ENCODE assay signal across 9 cellular contexts in genomic region chr1:2275796-2276536, GRCh38. TPM values are rescaled to one million over a fixed set of nuclear protein-coding genes. Genes with fewer than 3 reads are reported as not detected.
A peak's percentile ranks its signal among the peaks of the same experiment; 100 is the strongest.
DNase-seq lines count a peak whose midpoint lies in the region; ATAC-seq and TF ChIP-seq lines count a peak whose summit lies in the region.
"Had no signal": no experiment of that assay in that cellular context is flagged by ENCODE, and none has a peak within 500 bp of the region (broad histone marks: within the 10 kb centered on the region; RNA-seq: fewer than 3 reads in every experiment).

No MANE protein-coding gene starts in this region.

- TF ChIP-seq POLR2A in esophagus squamous epithelium (IDR thresholded peaks at IDR 0.05) = no peak

- peaks cover 94% of the 10 kb centered on the region for H3K79me2 ChIP-seq in osteoblast (ENCODE audit: insufficient read depth, low read length)

- peak overlapping the region; percentile 30 to 74 (median 52) for H3K27ac ChIP-seq in esophagus squamous epithelium
- H3K27ac ChIP-seq in osteoblast (ENCODE audit: low read depth, low read length) = peak overlapping the region; percentile 61

- peaks cover 82% of the 10 kb centered on the region for H4K20me1 ChIP-seq in osteoblast (ENCODE audit: insufficient read depth, low read length)

- no peak overlapping the region for H3K4me3 ChIP-seq in esophagus squamous epithelium
- no peak overlapping the region for H3K4me3 ChIP-seq in osteoblast (ENCODE audit: insufficient read depth, low read length)

- DNase-seq in DMS153 (lab: John Stamatoyannopoulos, UW) (peak; percentile 79), NCI-H128 (lab: John Stamatoyannopoulos, UW; ENCODE audit: unreplicated experiment) (peak; percentile 34), esophagus squamous epithelium (lab: John Stamatoyannopoulos, UW) (no peak), osteoblast (ENCODE audit: insufficient read length, low spot score, missing footprints) (peak; percentile 87), EL (no peak), posterior cingulate gyrus (no peak), D341Med (ENCODE audit: low spot score) (no peak)
- DNase-seq: activated naive CD4-positive, alpha-beta T cell treated with anti-CD3 and anti-CD28 coated beads, Interleukin-2, amount 50 U/mL, for 16 hours had no signal

- H3K4me2 ChIP-seq in osteoblast (ENCODE audit: insufficient read depth, low read length) = no peak overlapping the region

- H3K36me3 ChIP-seq in esophagus squamous epithelium = peaks cover 0 to 8% (median 0%) of the 10 kb centered on the region in 3 donors
- peaks cover 7% of the 10 kb centered on the region for H3K36me3 ChIP-seq in osteoblast (ENCODE audit: insufficient read depth, low read length)

- TF ChIP-seq CTCF in esophagus squamous epithelium (IDR thresholded peaks at IDR 0.05) = no peak
- no peak for TF ChIP-seq CTCF in osteoblast (IDR thresholded peaks at IDR 0.05; ENCODE audit: extremely low read depth, low read depth, low read length)

- intact Hi-C loops in esophagus squamous epithelium (cut with DNase I) (no loop called here), posterior cingulate gyrus (cut with DNase I) (loop anchor here (1.0 kb wide), 1 partner anchor 48 kb away; no protein-coding TSS in a partner anchor)

- H3K4me1 ChIP-seq in esophagus squamous epithelium (peaks cover 62 to 93% (median 86%) of the 10 kb centered on the region in 3 donors), osteoblast (ENCODE audit: insufficient read depth, low read length) (peaks cover 52% of the 10 kb centered on the region)

- H2AFZ ChIP-seq in osteoblast (ENCODE audit: low read length) = no peak overlapping the region

- H3K9me3 ChIP-seq in esophagus squamous epithelium = no peaks in the 10 kb centered on the region
- peaks cover 2% of the 10 kb centered on the region for H3K9me3 ChIP-seq in osteoblast (ENCODE audit: low read depth, low read length)

- H3K27me3 ChIP-seq in esophagus squamous epithelium (no peaks in the 10 kb centered on the region), osteoblast (ENCODE audit: insufficient read depth, low read length) (no peaks in the 10 kb centered on the region)

- 49 to 100% methylated on average over 1 to 7 of the region's 14 CpGs for WGBS in esophagus squamous epithelium, 2 donors

- no peak for ATAC-seq in HG03280 (IDR thresholded peaks at IDR 0.05; ENCODE audit: unreplicated experiment)

RNA-seq across cellular contexts. Expression of gene SKI, which starts 47.8 kb away (rescaled TPM):
- total RNA-seq in esophagus squamous epithelium (10 to 100 TPM; 18.2 to 38.8 (median 25.2) TPM), osteoblast (48.9 TPM in 2 replicates)

Comparison
In these comparisons a context has a peak if more than half of its experiments do, and no peak if none do; other contexts are left out.
1. DNase-seq: peak in DMS153 (single experiment), NCI-H128 (single experiment) and osteoblast (single experiment); none in esophagus squamous epithelium (single experiment), EL (single experiment), posterior cingulate gyrus (0 of 10) and D341Med (single experiment).